Comparison of ENCODE assay signal across 26 cellular contexts in genomic region chr11:134157451-134157850, GRCh38.
"Had no signal": no experiment of that assay in that cellular context is flagged by ENCODE, and none has a peak within 500 bp of the region (broad histone marks: within the 10 kb centered on the region; RNA-seq: fewer than 3 reads in every experiment).

No MANE protein-coding gene starts in this region.

- H3K9me3 Mint-ChIP-seq: activated CD4-positive, alpha-beta memory T cell treated with anti-CD3 and anti-CD28 coated beads for 36 hours; activated CD4-positive, alpha-beta T cell treated with anti-CD3 and anti-CD28 coated beads, Interleukin-2, amount 10 ng/mL, durations not matched to agents 7 days and 5 days; activated naive CD4-positive, alpha-beta T cell treated with anti-CD3 and anti-CD28 coated beads, Interleukin-2, amount 50 U/mL, for 72 hours; activated naive CD8-positive, alpha-beta T cell treated with anti-CD3 and anti-CD28 coated beads, Interleukin-2, amount 50 U/mL, for 24 hours; activated T-cell treated with anti-CD3 and anti-CD28 coated beads, Interleukin-2, amount 50 U/mL, for 4 hours; brain; central memory CD8-positive, alpha-beta T cell; T-cell had no signal

- H3K27ac Mint-ChIP-seq: activated CD4-positive, alpha-beta memory T cell treated with anti-CD3 and anti-CD28 coated beads for 36 hours; activated CD4-positive, alpha-beta T cell treated with anti-CD3 and anti-CD28 coated beads, Interleukin-2, amount 10 ng/mL, durations not matched to agents 7 days and 5 days; activated naive CD8-positive, alpha-beta T cell treated with anti-CD3 and anti-CD28 coated beads, Interleukin-2, amount 50 U/mL, for 24 hours; brain; T-cell had no signal

- H3K4me3 Mint-ChIP-seq: activated CD4-positive, alpha-beta memory T cell treated with anti-CD3 and anti-CD28 coated beads for 36 hours; activated CD4-positive, alpha-beta T cell treated with anti-CD3 and anti-CD28 coated beads, Interleukin-2, amount 10 ng/mL, durations not matched to agents 7 days and 5 days; activated naive CD8-positive, alpha-beta T cell treated with anti-CD3 and anti-CD28 coated beads, Interleukin-2, amount 50 U/mL, for 24 hours; activated T-cell treated with anti-CD3 and anti-CD28 coated beads, Interleukin-2, amount 50 U/mL, for 4 hours; brain; central memory CD8-positive, alpha-beta T cell; T-cell had no signal

- H3K27me3 Mint-ChIP-seq: activated CD4-positive, alpha-beta memory T cell treated with anti-CD3 and anti-CD28 coated beads for 36 hours; activated CD4-positive, alpha-beta T cell treated with anti-CD3 and anti-CD28 coated beads, Interleukin-2, amount 10 ng/mL, durations not matched to agents 7 days and 5 days; activated naive CD8-positive, alpha-beta T cell treated with anti-CD3 and anti-CD28 coated beads, Interleukin-2, amount 50 U/mL, for 24 hours; brain; central memory CD8-positive, alpha-beta T cell; T-cell had no signal

- H3K9ac ChIP-seq: KMS-11 had no signal

- FAIRE-seq: astrocyte, TTC549 had no signal

- H3K4me1 Mint-ChIP-seq: activated CD4-positive, alpha-beta T cell treated with anti-CD3 and anti-CD28 coated beads, Interleukin-2, amount 10 ng/mL, durations not matched to agents 7 days and 5 days; activated naive CD8-positive, alpha-beta T cell treated with anti-CD3 and anti-CD28 coated beads, Interleukin-2, amount 50 U/mL, for 24 hours; brain; central memory CD8-positive, alpha-beta T cell; T-cell had no signal

- H3K4me2 ChIP-seq: KMS-11 had no signal

- DNase-seq: activated CD4-positive, alpha-beta memory T cell treated with anti-CD3 and anti-CD28 coated beads for 36 hours; activated CD4-positive, alpha-beta T cell treated with anti-CD3 and anti-CD28 coated beads, Interleukin-2, amount 10 ng/mL, durations not matched to agents 7 days and 5 days; activated CD4-positive, CD25-positive, alpha-beta regulatory T cell; activated CD8-positive, alpha-beta memory T cell treated with anti-CD3 and anti-CD28 coated beads for 24 hours; activated effector memory CD4-positive, alpha-beta T cell treated with anti-CD3 and anti-CD28 coated beads, Interleukin-2, amount 50 U/mL, for 16 hours; activated naive CD4-positive, alpha-beta T cell treated with Interleukin-2 at 50 U/mL for 16 hours; activated naive CD8-positive, alpha-beta T cell treated with anti-CD3 and anti-CD28 coated beads, Interleukin-2, amount 50 U/mL, for 24 hours; activated T-cell treated with anti-CD3 and anti-CD28 coated beads, Interleukin-2, amount 50 U/mL, for 4 hours; amygdala; NCI-H1105 treated with DMSO at 0.1 percent for 48 hours; NCI-H146; NCI-H187 treated with DMSO at 0.1 percent for 48 hours; NCI-H2081 treated with DMSO at 0.1 percent for 48 hours; NCI-H446; NCI-H524; PC-3; SIG-M5; T-cell; T-helper 2 cell; T1000 had no signal

- H3K27ac ChIP-seq: KMS-11 had no signal
